In the genomic region with DNA sequence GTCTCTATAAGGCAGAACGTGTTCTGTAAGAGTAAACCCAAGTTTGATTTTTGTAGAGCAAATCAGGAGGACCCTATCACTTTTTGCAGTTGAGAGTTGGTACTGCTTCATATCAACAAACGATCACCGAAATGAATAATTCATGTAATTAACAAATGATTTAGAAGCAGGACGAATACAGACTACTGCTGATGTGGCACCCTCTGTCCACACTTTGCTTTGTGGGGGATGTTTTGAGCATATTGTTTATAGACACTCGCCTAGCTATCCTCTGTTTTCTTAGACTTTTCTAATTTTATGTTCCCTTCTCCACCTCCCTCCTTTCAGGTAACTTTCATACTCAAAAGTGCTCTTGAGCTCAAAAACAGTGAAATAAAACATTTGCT, we compare ENCODE assay signal across 8 cellular contexts. TPM values are rescaled to one million over a fixed set of nuclear protein-coding genes. Genes with fewer than 3 reads are reported as not detected.
A peak's percentile ranks its signal among the peaks of the same experiment; 100 is the strongest.
DNase-seq lines count a peak whose midpoint lies in the region; ATAC-seq, FAIRE-seq and TF ChIP-seq lines count a peak whose summit lies in the region.

No MANE protein-coding gene starts in this region.

- DNase-seq in ELR (ENCODE audit: low read depth), result peak; percentile 39
- peak; percentile 19 for DNase-seq in PC-3
- DNase-seq in epithelial cell of esophagus (ENCODE audit: low read depth), result no peak
- no peak for DNase-seq in osteoblast (ENCODE audit: insufficient read length, low spot score, missing footprints)
- DNase-seq in pons (ENCODE audit: low spot score), result no peak
- no peak for DNase-seq in GM12891 (ENCODE audit: insufficient read length, low spot score)
- DNase-seq in UCSD-AML1 (lab: John Stamatoyannopoulos, UW; ENCODE audit: unreplicated experiment), result no peak

- no peaks in the 10 kb centered on the region for H3K9me2 ChIP-seq in PC-3 (replicated peaks; ENCODE audit: low read length)

- peaks cover 58% of the 10 kb centered on the region for H3K79me2 ChIP-seq in PC-3 (ENCODE audit: low read length)
- H3K79me2 ChIP-seq in osteoblast (ENCODE audit: insufficient read depth, low read length), result peaks cover 52% of the 10 kb centered on the region

- BruUV-seq in PC-3 (replicated peaks; lab: Mats Ljungman, UMichigan), result no TSS peak

- H3F3A ChIP-seq in PC-3 (ENCODE audit: low read length, unreplicated experiment), result no peaks in the 10 kb centered on the region

- H3K27ac ChIP-seq in PC-3 (ENCODE audit: low read length), result no peak overlapping the region; the same call in 1 of the 2 replicates
- H3K27ac ChIP-seq in osteoblast (ENCODE audit: low read depth, low read length), result peak overlapping the region; percentile 75

- H4K20me1 ChIP-seq in PC-3 (ENCODE audit: low read length) (peaks cover 45% of the 10 kb centered on the region), osteoblast (ENCODE audit: insufficient read depth, low read length) (peaks cover 5% of the 10 kb centered on the region)

- H3K4me3 ChIP-seq in PC-3 (ENCODE audit: low read length) (peak overlapping the region; percentile 96), epithelial cell of esophagus (ENCODE audit: low read length) (peak overlapping the region; percentile 92), osteoblast (ENCODE audit: insufficient read depth, low read length) (peak overlapping the region; percentile 89)

- TF ChIP-seq CTCF in PC-3 (conservative IDR thresholded peaks at IDR 0.05; ENCODE audit: low read depth, low read length) (no peak), epithelial cell of esophagus (IDR thresholded peaks at IDR 0.05; ENCODE audit: insufficient read depth, low read depth, low read length, missing control alignments) (no peak), osteoblast (IDR thresholded peaks at IDR 0.05; ENCODE audit: extremely low read depth, low read depth, low read length) (no peak)

- FAIRE-seq in GM12891 (lab: Jason Lieb, UNC), result no peak

- TF ChIP-seq POLR2A in GM12891 (IDR thresholded peaks at IDR 0.05; ENCODE audit: low read depth, low read length), result no peak

- H3K27me3 ChIP-seq in PC-3 (ENCODE audit: low read length), result no peaks in the 10 kb centered on the region
- H3K27me3 ChIP-seq in osteoblast (ENCODE audit: insufficient read depth, low read length), result no peaks in the 10 kb centered on the region

- H3K9ac ChIP-seq in PC-3 (ENCODE audit: low read length), result peak overlapping the region; percentile 93

- ATAC-seq in PC-3, result no peak
- no peak for ATAC-seq in GM21528 (IDR thresholded peaks at IDR 0.05; ENCODE audit: low FRiP score, unreplicated experiment)

- CTCF ChIA-PET in PC-3 (lab: Charles Lee), result no interaction called here

- intact Hi-C loops in PC-3 (cut with micrococcal nuclease), result no loop called here

- no peak overlapping the region for H2AFZ ChIP-seq in PC-3 (ENCODE audit: low read length)
- H2AFZ ChIP-seq in osteoblast (ENCODE audit: low read length), result peak overlapping the region; percentile 96

- H3K36me3 ChIP-seq in PC-3 (ENCODE audit: low read depth, low read length) (no peaks in the 10 kb centered on the region), osteoblast (ENCODE audit: insufficient read depth, low read length) (no peaks in the 10 kb centered on the region)

- peak overlapping the region; percentile 92 for H3K4me2 ChIP-seq in PC-3 (ENCODE audit: low read length)
- H3K4me2 ChIP-seq in osteoblast (ENCODE audit: insufficient read depth, low read length), result peak overlapping the region; percentile 92

- POLR2A ChIA-PET in PC-3 (lab: Charles Lee; ENCODE audit: unreplicated experiment), result interaction anchor here (0.6 to 1.2 kb wide), 2 partner anchors 13 to 65 kb away, joined by 3 to 4 read pairs; no protein-coding TSS in a partner anchor

- H3K9me3 ChIP-seq in PC-3 (ENCODE audit: low read length) (no peaks in the 10 kb centered on the region), osteoblast (ENCODE audit: low read depth, low read length) (no peaks in the 10 kb centered on the region)

- peaks cover 38% of the 10 kb centered on the region for H3K4me1 ChIP-seq in PC-3 (ENCODE audit: insufficient read depth, low read length)
- peaks cover 17% of the 10 kb centered on the region for H3K4me1 ChIP-seq in osteoblast (ENCODE audit: insufficient read depth, low read length)

TF ChIP-seq in GM12891, 5 proteins besides CTCF, POLR2A, EP300 and RAD21:
- TF ChIP-seq PAX5 (IDR thresholded peaks at IDR 0.05; ENCODE audit: insufficient read depth, low read length, severe bottlenecking), result no peak
- no peak for TF ChIP-seq TAF1 (IDR thresholded peaks at IDR 0.05; ENCODE audit: low read depth, low read length)
- TF ChIP-seq POU2F2 (IDR thresholded peaks at IDR 0.05; ENCODE audit: low read depth, low read length), result no peak
- TF ChIP-seq POLR2AphosphoS5 (IDR thresholded peaks at IDR 0.05; ENCODE audit: low read depth, low read length), result no peak
- no peak for TF ChIP-seq SPI1 (IDR thresholded peaks at IDR 0.05; ENCODE audit: low read depth, low read length)

RNA-seq across cellular contexts. Expression of gene CD2AP, which starts 1.6 kb away (rescaled TPM):
- total RNA-seq in PC-3 (2014; rRNA removed) (16.2 and 21.8 TPM in 2 replicates), osteoblast (26.2 and 30.4 TPM in 2 replicates)
- 15.7 TPM for polyA plus RNA-seq in GM12891 (2012; ENCODE audit: low read depth, missing spikeins)

Comparison
In these comparisons a context has a peak if more than half of its experiments do, and no peak if none do; other contexts are left out.
1. DNase-seq: peak in ELR (single experiment) and PC-3 (single experiment); none in epithelial cell of esophagus (single experiment), osteoblast (single experiment), pons (single experiment), GM12891 (single experiment) and UCSD-AML1 (single experiment).
2. Peak in every context shown above with its lines, with median percentiles within 50 percentile points of each other: H3K4me3 ChIP-seq.